Comparison of ENCODE assay signal across 28 cellular contexts in genomic region chr11:22779850-22780249, GRCh38.
"Had no signal": no experiment of that assay in that cellular context is flagged by ENCODE, and none has a peak within 500 bp of the region (broad histone marks: within the 10 kb centered on the region; RNA-seq: fewer than 3 reads in every experiment).

No MANE protein-coding gene starts in this region.

- H3K27ac ChIP-seq: neural progenitor cell, ovary, parathyroid adenoma, psoas muscle, skin epidermis, spleen, suprapubic skin, testis, tibial artery, transverse colon, upper lobe of right lung, uterus had no signal

- H3K9me3 ChIP-seq: ovary, psoas muscle, spleen, suprapubic skin, testis, tibial artery, transverse colon, upper lobe of right lung, uterus had no signal

- DNase-seq: natural killer cell; occipital lobe; ovary; posterior cingulate gyrus; psoas muscle; right cardiac atrium; spleen; stimulated activated CD4-positive, alpha-beta T cell treated with anti-CD3 and anti-CD28 coated beads, Interleukin-12 subunit alpha, Interleukin-12 subunit beta, amount 100 ng/mL, for 4 hours; stimulated activated CD4-positive, alpha-beta T cell treated with anti-CD3 and anti-CD28 coated beads, Interleukin-1b, Interleukin-23, amount 100 ng/mL, for 48 hours; stimulated activated CD4-positive, alpha-beta T cell treated with anti-CD3 and anti-CD28 coated beads, Interleukin-4, amount 100 ng/mL, for 1 hour; stimulated activated CD4-positive, alpha-beta T cell treated with anti-CD3 and anti-CD28 coated beads, Interleukin-4, amount 100 ng/mL, for 4 hours; stimulated activated CD8-positive, alpha-beta memory T cell treated with anti-CD3 and anti-CD28 coated beads, Interleukin-4, amount 100 ng/mL, for 48 hours; stimulated activated naive CD4-positive, alpha-beta T cell; stimulated activated naive CD8-positive, alpha-beta T cell treated with anti-CD3 and anti-CD28 coated beads, Interleukin-15, amount 100 ng/mL, for 72 hours; stimulated activated naive CD8-positive, alpha-beta T cell treated with anti-CD3 and anti-CD28 coated beads, Interleukin-15, Interleukin-2, amounts not matched to agents 100 U/mL and 50 U/mL, for 24 hours; substantia nigra; testis; tibial artery; transverse colon; upper lobe of right lung; uterus had no signal

- H3K4me3 ChIP-seq: neural progenitor cell, ovary, psoas muscle, skin epidermis, smooth muscle cell, spleen, suprapubic skin, testis, tibial artery, transverse colon, upper lobe of right lung, uterus had no signal

- H3K27me3 ChIP-seq: neural progenitor cell, ovary, spleen, suprapubic skin, testis, tibial artery, transverse colon, upper lobe of right lung, uterus had no signal

- H3K4me1 ChIP-seq: parathyroid adenoma, psoas muscle, suprapubic skin, testis, tibial artery, transverse colon, upper lobe of right lung, uterus had no signal

- H3K9ac ChIP-seq: neural progenitor cell, parathyroid adenoma had no signal

- ATAC-seq: psoas muscle; right cardiac atrium; sciatic nerve; stimulated activated memory B cell treated with anti-CD40 and anti-IgM and Interleukin-4, amounts not matched to agents 10 μg/mL and 1 μg/mL and 100 μg/mL, for 72 hours; stimulated activated naive CD8-positive, alpha-beta T cell treated with anti-CD3 and anti-CD28 coated beads, Interleukin-15, amount 100 ng/mL, for 72 hours; stimulated activated naive CD8-positive, alpha-beta T cell treated with anti-CD3 and anti-CD28 coated beads, Interleukin-15, Interleukin-2, amounts not matched to agents 100 U/mL and 50 U/mL, for 24 hours; upper lobe of right lung had no signal

- H3K36me3 ChIP-seq: neural progenitor cell, ovary, spleen, suprapubic skin, tibial artery, transverse colon, upper lobe of right lung, uterus had no signal
